In the genomic region with DNA sequence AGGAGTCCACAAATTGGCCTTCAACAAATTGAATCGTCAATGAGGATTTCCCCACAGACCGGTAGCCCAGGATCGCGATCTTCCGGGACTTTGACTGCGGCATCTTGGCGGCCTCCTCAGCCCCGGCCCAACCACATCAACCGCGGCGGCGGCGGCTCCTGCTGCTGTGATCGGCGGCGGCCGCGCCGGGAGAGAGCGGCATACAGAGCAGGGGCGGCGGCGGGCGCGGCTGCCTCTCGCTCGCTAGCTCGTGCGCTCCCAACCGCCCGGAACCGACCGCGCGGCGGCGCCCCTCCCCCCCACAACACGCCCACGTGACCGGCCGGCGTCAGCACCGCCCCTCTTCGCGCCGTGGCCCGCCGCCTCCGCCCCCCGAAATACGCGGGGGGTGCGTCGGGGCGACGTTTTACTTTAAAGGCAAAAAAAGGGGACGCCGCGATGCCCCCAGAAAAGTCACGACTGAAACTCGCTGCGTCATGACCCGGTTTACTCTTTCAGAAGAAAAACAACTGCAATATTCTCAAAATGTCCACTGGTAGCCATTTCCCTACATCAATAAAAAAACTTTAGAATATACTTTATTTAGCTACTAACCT, we compare ENCODE assay signal across 1 cellular context.
A peak's percentile ranks its signal among the peaks of the same experiment; 100 is the strongest.
TF ChIP-seq lines count a peak whose summit lies in the region.

No MANE protein-coding gene starts in this region.

TF ChIP-seq in HEK293, 187 proteins besides CTCF, POLR2A, EP300 and RAD21:
- TF ChIP-seq, protein P1, sequence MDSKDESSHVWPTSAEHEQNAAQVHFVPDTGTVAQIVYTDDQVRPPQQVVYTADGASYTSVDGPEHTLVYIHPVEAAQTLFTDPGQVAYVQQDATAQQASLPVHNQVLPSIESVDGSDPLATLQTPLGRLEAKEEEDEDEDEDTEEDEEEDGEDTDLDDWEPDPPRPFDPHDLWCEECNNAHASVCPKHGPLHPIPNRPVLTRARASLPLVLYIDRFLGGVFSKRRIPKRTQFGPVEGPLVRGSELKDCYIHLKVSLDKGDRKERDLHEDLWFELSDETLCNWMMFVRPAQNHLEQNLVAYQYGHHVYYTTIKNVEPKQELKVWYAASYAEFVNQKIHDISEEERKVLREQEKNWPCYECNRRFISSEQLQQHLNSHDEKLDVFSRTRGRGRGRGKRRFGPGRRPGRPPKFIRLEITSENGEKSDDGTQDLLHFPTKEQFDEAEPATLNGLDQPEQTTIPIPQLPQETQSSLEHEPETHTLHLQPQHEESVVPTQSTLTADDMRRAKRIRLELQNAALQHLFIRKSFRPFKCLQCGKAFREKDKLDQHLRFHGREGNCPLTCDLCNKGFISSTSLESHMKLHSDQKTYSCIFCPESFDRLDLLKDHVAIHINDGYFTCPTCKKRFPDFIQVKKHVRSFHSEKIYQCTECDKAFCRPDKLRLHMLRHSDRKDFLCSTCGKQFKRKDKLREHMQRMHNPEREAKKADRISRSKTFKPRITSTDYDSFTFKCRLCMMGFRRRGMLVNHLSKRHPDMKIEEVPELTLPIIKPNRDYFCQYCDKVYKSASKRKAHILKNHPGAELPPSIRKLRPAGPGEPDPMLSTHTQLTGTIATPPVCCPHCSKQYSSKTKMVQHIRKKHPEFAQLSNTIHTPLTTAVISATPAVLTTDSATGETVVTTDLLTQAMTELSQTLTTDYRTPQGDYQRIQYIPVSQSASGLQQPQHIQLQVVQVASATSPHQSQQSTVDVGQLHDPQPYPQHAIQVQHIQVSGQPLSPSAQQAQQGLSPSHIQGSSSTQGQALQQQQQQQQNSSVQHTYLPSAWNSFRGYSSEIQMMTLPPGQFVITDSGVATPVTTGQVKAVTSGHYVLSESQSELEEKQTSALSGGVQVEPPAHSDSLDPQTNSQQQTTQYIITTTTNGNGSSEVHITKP (tag by site-specific recombination; IDR thresholded peaks at IDR 0.05) = peak; percentile 42; the same call in 1 of the 2 replicates
